ENCODE assay signal across 14 cellular contexts in the genomic region with DNA sequence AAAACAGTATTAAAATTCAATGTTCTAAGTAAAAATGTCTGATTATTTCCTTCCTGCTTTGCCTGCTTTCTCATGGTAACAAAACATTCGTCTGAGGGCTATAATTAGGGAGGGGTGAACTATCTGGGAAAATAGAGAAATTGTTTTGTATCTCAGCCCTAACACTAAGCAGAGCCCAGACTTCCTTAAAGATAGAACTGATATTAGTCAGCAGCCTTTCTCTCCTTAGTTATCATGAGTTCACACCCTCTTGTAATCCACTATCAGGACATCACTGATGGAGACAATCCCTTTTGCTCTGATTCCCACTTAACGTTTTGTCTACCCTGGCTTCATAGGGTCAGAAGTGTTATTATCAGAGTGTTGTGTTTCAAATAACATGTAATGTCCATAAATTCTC.
"Had no signal": no experiment of that assay in that cellular context is flagged by ENCODE, and none has a peak within 500 bp of the region (broad histone marks: within the 10 kb centered on the region; RNA-seq: fewer than 3 reads in every experiment).

No MANE protein-coding gene starts in this region.

- H3K4me3 ChIP-seq: lower lobe of right lung, skin epidermis, stomach had no signal

- H3K9me3 ChIP-seq: lower lobe of right lung, neutrophil, stomach had no signal

- H3K27me3 Mint-ChIP-seq: activated naive CD4-positive, alpha-beta T cell treated with anti-CD3 and anti-CD28 coated beads, Interleukin-2, amount 50 U/mL, for 24 hours had no signal

- H3K27ac ChIP-seq: brain microvascular endothelial cell, lower lobe of right lung, neutrophil, skin epidermis, stomach had no signal

- H3K4me3 Mint-ChIP-seq: activated naive CD4-positive, alpha-beta T cell treated with anti-CD3 and anti-CD28 coated beads, Interleukin-2, amount 50 U/mL, for 24 hours; effector memory CD8-positive, alpha-beta T cell; naive thymus-derived CD8-positive, alpha-beta T cell; WTC11 had no signal

- H3K36me3 Mint-ChIP-seq: activated naive CD4-positive, alpha-beta T cell treated with anti-CD3 and anti-CD28 coated beads, Interleukin-2, amount 50 U/mL, for 24 hours; naive thymus-derived CD8-positive, alpha-beta T cell; WTC11 had no signal

- H3K36me3 ChIP-seq: brain microvascular endothelial cell, lower lobe of right lung, neutrophil, stomach had no signal

- H3K4me1 Mint-ChIP-seq: activated naive CD4-positive, alpha-beta T cell treated with anti-CD3 and anti-CD28 coated beads, Interleukin-2, amount 50 U/mL, for 24 hours; WTC11 had no signal

- DNase-seq: activated CD4-positive, alpha-beta T cell treated with anti-CD3 and anti-CD28 coated beads for 48 hours; amygdala; brain microvascular endothelial cell; effector memory CD8-positive, alpha-beta T cell; hippocampal formation; lower lobe of right lung; naive thymus-derived CD8-positive, alpha-beta T cell; stimulated activated CD4-positive, alpha-beta T cell treated with anti-CD3 and anti-CD28 coated beads, Interleukin-4, amount 100 ng/mL, for 4 hours; stomach; T-helper 9 cell had no signal

- H3K27me3 ChIP-seq: brain microvascular endothelial cell, neutrophil, stomach had no signal

- H3K27ac Mint-ChIP-seq: activated naive CD4-positive, alpha-beta T cell treated with anti-CD3 and anti-CD28 coated beads, Interleukin-2, amount 50 U/mL, for 24 hours; effector memory CD8-positive, alpha-beta T cell; naive thymus-derived CD8-positive, alpha-beta T cell; WTC11 had no signal

- ATAC-seq: effector memory CD8-positive, alpha-beta T cell; lower lobe of right lung; naive thymus-derived CD8-positive, alpha-beta T cell; WTC11 had no signal
